29 cellular contexts compared by ENCODE assay signal in the genomic region with DNA sequence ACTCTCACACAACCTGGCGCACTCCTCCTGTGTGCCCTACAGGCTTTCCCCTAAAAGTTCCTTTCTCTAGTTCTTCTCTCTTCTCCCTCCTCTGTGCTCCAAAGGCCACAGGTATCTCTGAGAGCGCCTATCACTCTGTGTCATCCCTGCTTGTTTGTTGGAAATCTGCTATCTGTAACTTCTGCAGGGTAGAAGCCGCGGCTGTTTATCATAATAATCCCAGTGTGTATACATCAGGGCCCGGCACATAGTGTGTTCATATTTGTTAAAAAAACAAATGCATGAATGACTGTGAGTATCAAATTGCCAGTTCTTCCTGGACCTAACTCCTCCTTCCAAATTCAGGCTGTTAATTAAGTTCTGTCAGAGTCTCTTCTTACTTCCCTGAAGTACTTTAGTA. TPM values are rescaled to one million over a fixed set of nuclear protein-coding genes. Genes with fewer than 3 reads are reported as not detected.
"Had no signal": no experiment of that assay in that cellular context is flagged by ENCODE, and none has a peak within 500 bp of the region (broad histone marks: within the 10 kb centered on the region; RNA-seq: fewer than 3 reads in every experiment).

No MANE protein-coding gene starts in this region.

- H3K9me3 Mint-ChIP-seq: naive thymus-derived CD4-positive, alpha-beta T cell; nephron progenitor cell; stimulated activated memory B cell treated with anti-CD40 and anti-IgM and Interleukin-4, amounts not matched to agents 10 μg/mL and 1 μg/mL and 100 μg/mL, for 72 hours had no signal

- FAIRE-seq: kidney, urothelium cell line had no signal

- H3K4me3 Mint-ChIP-seq: naive thymus-derived CD4-positive, alpha-beta T cell; nephron progenitor cell; stimulated activated memory B cell treated with anti-CD40 and anti-IgM and Interleukin-4, amounts not matched to agents 10 μg/mL and 1 μg/mL and 100 μg/mL, for 72 hours had no signal

- DNase-seq: cortex of kidney; dorsolateral prefrontal cortex; effector CD4-positive, alpha-beta T cell; foreskin fibroblast; gastrocnemius medialis; heart left ventricle; kidney; left lung; mesenchymal stem cell; naive thymus-derived CD4-positive, alpha-beta T cell; nephron progenitor cell; psoas muscle; right cardiac atrium; sigmoid colon; stimulated activated CD4-positive, alpha-beta T cell treated with anti-CD3 and anti-CD28 coated beads, Interleukin-4, amount 100 ng/mL, for 4 hours; stimulated activated naive CD8-positive, alpha-beta T cell treated with anti-CD3 and anti-CD28 coated beads, Interleukin-15, Interleukin-2, amounts not matched to agents 100 U/mL and 50 U/mL, for 24 hours; testis; tibial artery; upper lobe of left lung had no signal

- H3K4me1 Mint-ChIP-seq: stimulated activated memory B cell treated with anti-CD40 and anti-IgM and Interleukin-4, amounts not matched to agents 10 μg/mL and 1 μg/mL and 100 μg/mL, for 72 hours had no signal

- H3K9me3 ChIP-seq: gastrocnemius medialis, heart left ventricle, left lung, psoas muscle, sigmoid colon, testis, tibial artery, upper lobe of left lung had no signal

- H3K36me3 Mint-ChIP-seq: naive thymus-derived CD4-positive, alpha-beta T cell; stimulated activated memory B cell treated with anti-CD40 and anti-IgM and Interleukin-4, amounts not matched to agents 10 μg/mL and 1 μg/mL and 100 μg/mL, for 72 hours had no signal

- H3K27ac ChIP-seq: dorsolateral prefrontal cortex, gastrocnemius medialis, heart left ventricle, hepatocyte, left lung, psoas muscle, sigmoid colon, testis, tibial artery, upper lobe of left lung had no signal

- H3K27ac Mint-ChIP-seq: naive thymus-derived CD4-positive, alpha-beta T cell; nephron progenitor cell; stimulated activated memory B cell treated with anti-CD40 and anti-IgM and Interleukin-4, amounts not matched to agents 10 μg/mL and 1 μg/mL and 100 μg/mL, for 72 hours had no signal

- H3K27me3 ChIP-seq: hepatocyte, left lung, sigmoid colon, testis, tibial artery, upper lobe of left lung had no signal

- H3K36me3 ChIP-seq: gastrocnemius medialis, heart left ventricle, left lung, sigmoid colon, tibial artery, upper lobe of left lung had no signal

- H3K4me1 ChIP-seq: gastrocnemius medialis, left lung, psoas muscle, sigmoid colon, testis, upper lobe of left lung had no signal

- H3K4me3 ChIP-seq: dorsolateral prefrontal cortex, gastrocnemius medialis, heart left ventricle, hepatocyte, left lung, psoas muscle, sigmoid colon, testis, tibial artery, upper lobe of left lung had no signal

RNA-seq across cellular contexts. Expression of gene ADAM30, which starts 16.3 kb away (rescaled TPM):
- total RNA-seq: dorsolateral prefrontal cortex; esophagus mucosa; gastrocnemius medialis; heart left ventricle; hepatocyte; kidney; left lung; lower leg skin; lung microvascular endothelial cell; mucosa of gallbladder; naive thymus-derived CD4-positive, alpha-beta T cell; osteocyte; psoas muscle; renal cortical epithelial cell; right cardiac atrium; sigmoid colon; skeletal muscle tissue; upper lobe of left lung had no signal
- polyA plus RNA-seq: heart left ventricle, hepatocyte, psoas muscle, right cardiac atrium, sigmoid colon had no signal
